Comparison of ENCODE assay signal across 13 cellular contexts in genomic region chr14:103854017-103854808, GRCh38. TPM values are rescaled to one million over a fixed set of nuclear protein-coding genes. Genes with fewer than 3 reads are reported as not detected.
DNase-seq lines count a peak whose midpoint lies in the region; ATAC-seq, FAIRE-seq and TF ChIP-seq lines count a peak whose summit lies in the region.
"Had no signal": no experiment of that assay in that cellular context is flagged by ENCODE, and none has a peak within 500 bp of the region (broad histone marks: within the 10 kb centered on the region; RNA-seq: fewer than 3 reads in every experiment).

No MANE protein-coding gene starts in this region.

- H3K9me1 ChIP-seq in endothelial cell of umbilical vein (replicated peaks; ENCODE audit: control insufficient read depth, extremely low read depth, insufficient read depth, low read length), result no peaks in the 10 kb centered on the region

- CTCF ChIA-PET in endothelial cell of umbilical vein (lab: Charles Lee), result interaction anchor here (0.8 to 1.4 kb wide), 2 partner anchors 45 to 47 kb away, joined by 3 to 4 read pairs; no protein-coding TSS in a partner anchor
- CTCF ChIA-PET in activated CD4-positive, alpha-beta T cell treated with anti-CD3 and anti-CD28 coated beads for 36 hours (lab: Charles Lee), result interaction anchor here (0.8 kb wide), 1 partner anchor 47 kb away, joined by 3 read pairs; no protein-coding TSS in a partner anchor

- TF ChIP-seq CTCF in endothelial cell of umbilical vein (IDR thresholded peaks at IDR 0.05; ENCODE audit: extremely low read depth in 1 of 2, insufficient read depth in 1 of 2, low read depth in 1 of 2, low read length in 2 of 2) (no peak), nephron progenitor cell (IDR thresholded peaks at IDR 0.05) (no peak)

- no peaks in the 10 kb centered on the region for H3K36me3 Mint-ChIP-seq in nephron progenitor cell (ENCODE audit: low read depth)
- no peaks in the 10 kb centered on the region for H3K36me3 Mint-ChIP-seq in activated CD4-positive, alpha-beta T cell treated with anti-CD3 and anti-CD28 coated beads for 36 hours (ENCODE audit: low read depth)
- H3K36me3 Mint-ChIP-seq: activated naive CD8-positive, alpha-beta T cell treated with anti-CD3 and anti-CD28 coated beads, Interleukin-2, amount 10 ng/mL, durations not matched to agents 7 days and 5 days had no signal

- no peak for FAIRE-seq in endothelial cell of umbilical vein (lab: Jason Lieb, UNC)
- FAIRE-seq: small intestine had no signal

- DNase-seq in AG20443 (ENCODE audit: low spot score), result peak; percentile 8
- DNase-seq in HK-2 (ENCODE audit: unreplicated experiment), result peak; percentile 30
- DNase-seq in endothelial cell of umbilical vein (ENCODE audit: low read depth, low spot score), result no peak
- DNase-seq in nephron progenitor cell, result no peak
- no peak for DNase-seq in pons (ENCODE audit: low spot score)
- no peak for DNase-seq in activated CD4-positive, alpha-beta T cell treated with anti-CD3 and anti-CD28 coated beads, Interleukin-2, amount 50 U/mL, for 48 hours
- DNase-seq in SKM-1 (lab: John Stamatoyannopoulos, UW; ENCODE audit: unreplicated experiment), result no peak
- no peak for DNase-seq in activated CD4-positive, alpha-beta T cell treated with anti-CD3 and anti-CD28 coated beads for 36 hours
- DNase-seq: activated naive CD8-positive, alpha-beta T cell treated with anti-CD3 and anti-CD28 coated beads, Interleukin-2, amount 10 ng/mL, durations not matched to agents 7 days and 5 days; AML-193; hippocampal formation; nucleus accumbens; small intestine had no signal

- H3K27me3 Mint-ChIP-seq in nephron progenitor cell (ENCODE audit: low read depth, poor library complexity), result peaks cover 12% of the 10 kb centered on the region
- no peaks in the 10 kb centered on the region for H3K27me3 Mint-ChIP-seq in activated CD4-positive, alpha-beta T cell treated with anti-CD3 and anti-CD28 coated beads for 36 hours

- POLR2A ChIA-PET in endothelial cell of umbilical vein (lab: Charles Lee), result no interaction called here
- POLR2A ChIA-PET in activated CD4-positive, alpha-beta T cell treated with anti-CD3 and anti-CD28 coated beads for 36 hours (lab: Charles Lee), result no interaction called here

- H3K4me1 Mint-ChIP-seq in nephron progenitor cell, result peaks cover 62% of the 10 kb centered on the region
- H3K4me1 Mint-ChIP-seq in activated CD4-positive, alpha-beta T cell treated with anti-CD3 and anti-CD28 coated beads for 36 hours, result peaks cover 7% of the 10 kb centered on the region

- H3K27ac Mint-ChIP-seq in nephron progenitor cell, result peak overlapping the region; percentile 83
- H3K27ac Mint-ChIP-seq in activated CD4-positive, alpha-beta T cell treated with anti-CD3 and anti-CD28 coated beads for 36 hours, result no peak overlapping the region

- no peaks in the 10 kb centered on the region for H3K36me3 ChIP-seq in endothelial cell of umbilical vein (ENCODE audit: control insufficient read depth in 2 of 2, extremely low read depth in 1 of 2, insufficient read depth in 2 of 2, low read length in 2 of 2)

- H3K27ac ChIP-seq in endothelial cell of umbilical vein (ENCODE audit: insufficient read depth, low read depth, low read length), result no peak overlapping the region

- no peak for TF ChIP-seq POLR2A in endothelial cell of umbilical vein (IDR thresholded peaks at IDR 0.05; ENCODE audit: low read depth, low read length)

- no peak overlapping the region for H3K9ac ChIP-seq in endothelial cell of umbilical vein (replicated peaks; ENCODE audit: extremely low read depth, insufficient read depth, low read length)

- H3K79me2 ChIP-seq in endothelial cell of umbilical vein (ENCODE audit: control insufficient read depth, insufficient read depth, low read length), result no peaks in the 10 kb centered on the region

- H3K9me3 Mint-ChIP-seq in nephron progenitor cell, result no peaks in the 10 kb centered on the region
- no peaks in the 10 kb centered on the region for H3K9me3 Mint-ChIP-seq in activated CD4-positive, alpha-beta T cell treated with anti-CD3 and anti-CD28 coated beads for 36 hours (ENCODE audit: low read depth)
- H3K9me3 Mint-ChIP-seq: activated naive CD8-positive, alpha-beta T cell treated with anti-CD3 and anti-CD28 coated beads, Interleukin-2, amount 10 ng/mL, durations not matched to agents 7 days and 5 days had no signal

- intact Hi-C loops in endothelial cell of umbilical vein (cut with micrococcal nuclease), result loop anchor here (1.0 to 2.0 kb wide), 3 partner anchors 18 to 47 kb away; no protein-coding TSS in a partner anchor
- intact Hi-C loops in activated CD4-positive, alpha-beta T cell treated with anti-CD3 and anti-CD28 coated beads for 36 hours (cut with DNase I, micrococcal nuclease), result no loop called here

- peak overlapping the region; percentile 57 for H3K4me3 Mint-ChIP-seq in nephron progenitor cell
- no peak overlapping the region for H3K4me3 Mint-ChIP-seq in activated CD4-positive, alpha-beta T cell treated with anti-CD3 and anti-CD28 coated beads for 36 hours
- H3K4me3 Mint-ChIP-seq: activated naive CD8-positive, alpha-beta T cell treated with anti-CD3 and anti-CD28 coated beads, Interleukin-2, amount 10 ng/mL, durations not matched to agents 7 days and 5 days had no signal

- no TSS peak for BruUV-seq in endothelial cell of umbilical vein (replicated peaks; lab: Mats Ljungman, UMichigan)

- peak overlapping the region; percentile 87 for H2AFZ ChIP-seq in endothelial cell of umbilical vein (ENCODE audit: low read depth, low read length)

- H3K4me1 ChIP-seq in endothelial cell of umbilical vein (ENCODE audit: control insufficient read depth, extremely low read depth, insufficient read depth, low read length), result peaks cover 14% of the 10 kb centered on the region

- H4K20me1 ChIP-seq in endothelial cell of umbilical vein (replicated peaks; ENCODE audit: control insufficient read depth, extremely low read depth, insufficient read depth, low read length), result no peaks in the 10 kb centered on the region

- no peak for ATAC-seq in activated CD4-positive, alpha-beta T cell treated with anti-CD3 and anti-CD28 coated beads for 36 hours

- no peak overlapping the region for H3K4me2 ChIP-seq in endothelial cell of umbilical vein (ENCODE audit: insufficient read depth, low read length)

- dilution Hi-C loops in endothelial cell of umbilical vein (cut with MboI; ENCODE audit: extremely low pct_ligation_motif_present, low sequenced_read_pairs), result no loop called here

- H3K4me3 ChIP-seq in endothelial cell of umbilical vein (replicated peaks in 1 of 3; ENCODE audit: insufficient read depth in 1 of 3, low read depth in 1 of 3, low read length in 3 of 3), result no peak overlapping the region

- H3K27me3 ChIP-seq in endothelial cell of umbilical vein (ENCODE audit: control insufficient read depth in 2 of 2, insufficient read depth in 2 of 2, low read length in 2 of 2), result no peaks in the 10 kb centered on the region

- no peaks in the 10 kb centered on the region for H3K9me3 ChIP-seq in endothelial cell of umbilical vein (replicated peaks; ENCODE audit: control insufficient read depth, insufficient read depth, low read length)

TF ChIP-seq in endothelial cell of umbilical vein, 7 proteins besides CTCF, POLR2A, EP300 and RAD21:
- TF ChIP-seq MAX (IDR thresholded peaks at IDR 0.05; ENCODE audit: insufficient read depth, insufficient read length) (no peak), MYC (IDR thresholded peaks at IDR 0.05; ENCODE audit: low read depth, low read length) (no peak), JUN (IDR thresholded peaks at IDR 0.05; ENCODE audit: borderline replicate concordance, insufficient read depth, insufficient read length, low read depth) (no peak), GATA2 (IDR thresholded peaks at IDR 0.05; ENCODE audit: insufficient read depth, insufficient read length, low read depth, low read length) (no peak), EZH2 (IDR thresholded peaks at IDR 0.05; ENCODE audit: borderline replicate concordance, low read depth, low read length, severe bottlenecking) (no peak)

RNA-seq across cellular contexts. Expression of gene PPP1R13B, which starts 6.8 kb away (rescaled TPM):
- total RNA-seq in endothelial cell of umbilical vein, result 29.3 and 30.0 TPM in 2 replicates
- polyA plus RNA-seq in endothelial cell of umbilical vein, result 10.0 and 10.7 TPM in 2 replicates
- 7.4 and 7.7 TPM in 2 replicates for polyA plus RNA-seq in endothelial cell of umbilical vein (2011; cell fraction: cytosol; rRNA removed)
- 51.1 and 55.4 TPM in 2 replicates for polyA plus RNA-seq in endothelial cell of umbilical vein (2011; cell fraction: nucleus; rRNA removed)
- polyA plus RNA-seq in endothelial cell of umbilical vein (2012), result 10.0 and 12.4 TPM in 2 replicates
- 14.4 and 24.9 TPM in 2 replicates for polyA minus RNA-seq in endothelial cell of umbilical vein
- 4.2 TPM for polyA minus RNA-seq in endothelial cell of umbilical vein (2011; cell fraction: cytosol; rRNA and poly(A)+ RNA removed)
- 25.2 and 30.9 TPM in 2 replicates for polyA minus RNA-seq in endothelial cell of umbilical vein (2011; cell fraction: nucleus; rRNA and poly(A)+ RNA removed)
- 10 to 100 TPM in 1 of 2 experiments, 1 to 10 TPM in 1; 9.3 to 10.3 TPM for total RNA-seq in activated CD4-positive, alpha-beta T cell treated with anti-CD3 and anti-CD28 coated beads for 36 hours

Comparison
In these comparisons a context has a peak if more than half of its experiments do, and no peak if none do; other contexts are left out.
1. DNase-seq: peak in AG20443 (single experiment) and HK-2 (single experiment); none in endothelial cell of umbilical vein (single experiment), nephron progenitor cell (single experiment), pons (single experiment), activated CD4-positive, alpha-beta T cell treated with anti-CD3 and anti-CD28 coated beads, Interleukin-2, amount 50 U/mL, for 48 hours (0 of 2), SKM-1 (single experiment) and activated CD4-positive, alpha-beta T cell treated with anti-CD3 and anti-CD28 coated beads for 36 hours (single experiment).